Comparison of ENCODE assay signal across 8 cellular contexts in genomic region chr13:94595943-94596574, GRCh38. TPM values are rescaled to one million over a fixed set of nuclear protein-coding genes. Genes with fewer than 3 reads are reported as not detected.
DNase-seq lines count a peak whose midpoint lies in the region; ATAC-seq, FAIRE-seq and TF ChIP-seq lines count a peak whose summit lies in the region.

TSS of gene TGDS (minus strand) at chr13:94596152. CDS start at chr13:94596136, 16 bp downstream.

- no peaks in the 10 kb centered on the region for H3K79me2 ChIP-seq in parathyroid adenoma

- H2AFZ ChIP-seq in parathyroid adenoma: peak within 1 kb of the TSS; percentile 86

- H3K4me1 ChIP-seq in cardiac muscle cell (ENCODE audit: low read depth) (peaks cover 5% of the 10 kb centered on the region), parathyroid adenoma (peaks cover 3% of the 10 kb centered on the region), tibial artery (peaks cover 0 to 18% (median 15%) of the 10 kb centered on the region in 4 donors)

- H3K9ac ChIP-seq in parathyroid adenoma: no peak within 1 kb of the TSS

- peak; percentile 99 for TF ChIP-seq POLR2A in GM12892 (IDR thresholded peaks at IDR 0.05; ENCODE audit: low read depth, low read length)

- peaks cover 5% of the 10 kb centered on the region for H3K9me3 Mint-ChIP-seq in activated naive CD8-positive, alpha-beta T cell treated with anti-CD3 and anti-CD28 coated beads, Interleukin-2, amount 50 U/mL, for 24 hours

- H3K27me3 ChIP-seq in cardiac muscle cell (no peaks in the 10 kb centered on the region), parathyroid adenoma (ENCODE audit: control insufficient read depth, insufficient read depth, low read length) (no peaks in the 10 kb centered on the region), tibial artery (no peaks in the 10 kb centered on the region)

- peak; percentile 96 for FAIRE-seq in GM12892 (lab: Jason Lieb, UNC)

- DNase-seq in GM12892 (ENCODE audit: insufficient read length) (peak; percentile 77), NCI-H1436 treated with DMSO at 0.1 percent for 48 hours (lab: John Stamatoyannopoulos, UW) (peak; percentile 52), T follicular helper cell (ENCODE audit: low read depth) (peak; percentile 75), cardiac muscle cell (ENCODE audit: low read depth in 1 of 2, low spot score in 1 of 2) (peak; percentile 93 to 95), tibial artery (peak; percentile 90 to 96)
- DNase-seq in activated naive CD8-positive, alpha-beta T cell treated with anti-CD3 and anti-CD28 coated beads, Interleukin-2, amount 50 U/mL, for 24 hours: peak; percentile 89

- no peak for TF ChIP-seq CTCF in cardiac muscle cell (IDR thresholded peaks at IDR 0.05; ENCODE audit: low read depth, low read length)
- TF ChIP-seq CTCF in parathyroid adenoma (IDR thresholded peaks at IDR 0.05): no peak
- TF ChIP-seq CTCF in tibial artery (IDR thresholded peaks at IDR 0.05): no peak

- ATAC-seq in HG02840 (IDR thresholded peaks at IDR 0.05; ENCODE audit: low FRiP score, unreplicated experiment): peak; percentile 97
- peak; percentile 96 for ATAC-seq in activated naive CD8-positive, alpha-beta T cell treated with anti-CD3 and anti-CD28 coated beads, Interleukin-2, amount 50 U/mL, for 24 hours

- H3K9me3 ChIP-seq in cardiac muscle cell (ENCODE audit: low read depth): no peaks in the 10 kb centered on the region
- no peaks in the 10 kb centered on the region for H3K9me3 ChIP-seq in parathyroid adenoma (ENCODE audit: control insufficient read depth, low read length)
- no peaks in the 10 kb centered on the region for H3K9me3 ChIP-seq in tibial artery

- peak within 1 kb of the TSS; percentile 94 for H3K4me2 ChIP-seq in parathyroid adenoma (ENCODE audit: low read length)

- peak within 1 kb of the TSS; percentile 92 for H3K4me3 Mint-ChIP-seq in activated naive CD8-positive, alpha-beta T cell treated with anti-CD3 and anti-CD28 coated beads, Interleukin-2, amount 50 U/mL, for 24 hours

- peaks cover 3% of the 10 kb centered on the region for H3K27me3 Mint-ChIP-seq in activated naive CD8-positive, alpha-beta T cell treated with anti-CD3 and anti-CD28 coated beads, Interleukin-2, amount 50 U/mL, for 24 hours

- H3K36me3 ChIP-seq in cardiac muscle cell (peaks cover 8% of the 10 kb centered on the region), parathyroid adenoma (ENCODE audit: control insufficient read depth, insufficient read depth, low read length) (no peaks in the 10 kb centered on the region), tibial artery (peaks cover 0 to 19% (median 13%) of the 10 kb centered on the region in 3 donors)

- H3K27ac Mint-ChIP-seq in activated naive CD8-positive, alpha-beta T cell treated with anti-CD3 and anti-CD28 coated beads, Interleukin-2, amount 50 U/mL, for 24 hours: peak within 1 kb of the TSS; percentile 96

- intact Hi-C loops in tibial artery (cut with DNase I; ENCODE audit: low total_unique reads): loop anchor here (5.0 kb wide), 1 partner anchor 49 kb away; no protein-coding TSS in a partner anchor

- peaks cover 41% of the 10 kb centered on the region for H3K4me1 Mint-ChIP-seq in activated naive CD8-positive, alpha-beta T cell treated with anti-CD3 and anti-CD28 coated beads, Interleukin-2, amount 50 U/mL, for 24 hours

- H3K36me3 Mint-ChIP-seq in activated naive CD8-positive, alpha-beta T cell treated with anti-CD3 and anti-CD28 coated beads, Interleukin-2, amount 50 U/mL, for 24 hours (ENCODE audit: low read depth): peaks cover 26% of the 10 kb centered on the region

- H3K4me3 ChIP-seq in cardiac muscle cell (peak within 1 kb of the TSS; percentile 93), parathyroid adenoma (ENCODE audit: low read depth, low read length) (peak within 1 kb of the TSS; percentile 98), tibial artery (peak within 1 kb of the TSS; percentile 77 to 93)

- H3K27ac ChIP-seq in cardiac muscle cell: peak within 1 kb of the TSS; percentile 70
- H3K27ac ChIP-seq in parathyroid adenoma: peak within 1 kb of the TSS; percentile 27
- H3K27ac ChIP-seq in tibial artery: peak within 1 kb of the TSS; percentile 71 to 86

RNA-seq across cellular contexts. Expression of gene TGDS, which starts in this region (rescaled TPM):
- polyA plus RNA-seq in GM12892 (2012; ENCODE audit: missing spikeins): 17.8 TPM
- total RNA-seq in cardiac muscle cell: 8.6 and 9.0 TPM in 2 replicates
- polyA plus RNA-seq in cardiac muscle cell: 13.2 and 13.3 TPM in 2 replicates

Comparison
In these comparisons a context has a peak if more than half of its experiments do, and no peak if none do; other contexts are left out.
1. Peak in every context shown above with its lines: DNase-seq, ATAC-seq, H3K4me3 ChIP-seq and H3K27ac ChIP-seq.
2. H3K27ac ChIP-seq: peak in every context shown above with its lines; median percentile 78 in tibial artery; 70 in cardiac muscle cell; 27 in parathyroid adenoma.